ENCODE assay signal across 30 cellular contexts in genomic region chr2:3159801-3160545, GRCh38.
"Had no signal": no experiment of that assay in that cellular context is flagged by ENCODE, and none has a peak within 500 bp of the region (broad histone marks: within the 10 kb centered on the region; RNA-seq: fewer than 3 reads in every experiment).

No MANE protein-coding gene starts in this region.

- H3K4me1 ChIP-seq: adrenal gland, Peyer's patch, SJCRH30 had no signal

- H3K4me3 Mint-ChIP-seq: activated B cell treated with CpG ODN at 0.5 μM for 24 hours; activated CD4-positive, alpha-beta T cell treated with anti-CD3 and anti-CD28 coated beads, Interleukin-2, amount 10 ng/mL, durations not matched to agents 24 days and 14 days; activated naive CD4-positive, alpha-beta T cell treated with anti-CD3 and anti-CD28 coated beads, Interleukin-2, amount 10 ng/mL, durations not matched to agents 7 days and 5 days; activated naive CD8-positive, alpha-beta T cell treated with anti-CD3 and anti-CD28 coated beads, Interleukin-2, amount 10 ng/mL, durations not matched to agents 7 days and 5 days; activated T-helper 17 cell treated with anti-CD3 and anti-CD28 coated beads, Interleukin-2, amount 50 U/mL, for 72 hours; T-helper 17 cell had no signal

- H3K27me3 Mint-ChIP-seq: activated B cell treated with CpG ODN at 0.5 μM for 24 hours; activated CD4-positive, alpha-beta T cell treated with anti-CD3 and anti-CD28 coated beads, Interleukin-2, amount 10 ng/mL, durations not matched to agents 24 days and 14 days; activated naive CD4-positive, alpha-beta T cell treated with anti-CD3 and anti-CD28 coated beads, Interleukin-2, amount 10 ng/mL, durations not matched to agents 7 days and 5 days; activated naive CD8-positive, alpha-beta T cell treated with anti-CD3 and anti-CD28 coated beads, Interleukin-2, amount 10 ng/mL, durations not matched to agents 7 days and 5 days; activated T-helper 17 cell treated with anti-CD3 and anti-CD28 coated beads, Interleukin-2, amount 50 U/mL, for 72 hours; T-helper 17 cell had no signal

- H3K27ac ChIP-seq: adrenal gland, Peyer's patch, RWPE1, SJCRH30 had no signal

- H3K36me3 ChIP-seq: adrenal gland, Peyer's patch, SJCRH30 had no signal

- DNase-seq: activated B cell treated with CpG ODN at 0.5 μM for 24 hours; activated CD4-positive, alpha-beta T cell treated with anti-CD3 and anti-CD28 coated beads for 1 hour; activated CD4-positive, alpha-beta T cell treated with anti-CD3 and anti-CD28 coated beads, Interleukin-2, amount 10 ng/mL, durations not matched to agents 24 days and 14 days; activated CD4-positive, alpha-beta T cell treated with anti-CD3 and anti-CD28 coated beads, Interleukin-2, amount 50 U/mL, for 48 hours; activated CD8-positive, alpha-beta memory T cell treated with anti-CD3 and anti-CD28 coated beads for 24 hours; activated gamma-delta T cell; activated naive CD4-positive, alpha-beta T cell treated with anti-CD3 and anti-CD28 coated beads, Interleukin-2, amount 10 ng/mL, durations not matched to agents 7 days and 5 days; activated naive CD8-positive, alpha-beta T cell treated with anti-CD3 and anti-CD28 coated beads, Interleukin-2, amount 10 ng/mL, durations not matched to agents 7 days and 5 days; activated T-cell treated with anti-CD3 and anti-CD28 coated beads for 4 hours; activated T-cell treated with anti-CD3 and anti-CD28 coated beads, Interleukin-2, amount 50 U/mL, for 48 hours; adrenal gland; anterior cingulate cortex; Kasumi-1; KBM-7; NCI-H1105 treated with DMSO at 0.1 percent for 48 hours; NCI-H146; NCI-H2081 treated with DMSO at 0.1 percent for 48 hours; NCI-H345; NCI-H510A; NCI-H69; NK-92 treated with Interleukin-12 subunit alpha and Interleukin-12 subunit beta, amount 100 ng/mL, for 24 hours; OCI-M1; Peyer's patch; Right ventricle myocardium superior; SJCRH30; T-helper 17 cell; T-helper 9 cell had no signal

- H3K9me3 ChIP-seq: adrenal gland, Peyer's patch had no signal

- H3K27me3 ChIP-seq: adrenal gland, Peyer's patch, SJCRH30 had no signal

- H3K4me3 ChIP-seq: adrenal gland, Peyer's patch, SJCRH30 had no signal

- H3K4me1 Mint-ChIP-seq: activated CD4-positive, alpha-beta T cell treated with anti-CD3 and anti-CD28 coated beads, Interleukin-2, amount 10 ng/mL, durations not matched to agents 24 days and 14 days; activated naive CD4-positive, alpha-beta T cell treated with anti-CD3 and anti-CD28 coated beads, Interleukin-2, amount 10 ng/mL, durations not matched to agents 7 days and 5 days; activated T-helper 17 cell treated with anti-CD3 and anti-CD28 coated beads, Interleukin-2, amount 50 U/mL, for 72 hours had no signal

- ATAC-seq: activated T-helper 17 cell treated with anti-CD3 and anti-CD28 coated beads, Interleukin-2, amount 50 U/mL, for 72 hours; T-helper 17 cell had no signal

- FAIRE-seq: TTC549 had no signal

- H3K27ac Mint-ChIP-seq: activated B cell treated with CpG ODN at 0.5 μM for 24 hours; activated CD4-positive, alpha-beta T cell treated with anti-CD3 and anti-CD28 coated beads, Interleukin-2, amount 10 ng/mL, durations not matched to agents 24 days and 14 days; activated naive CD4-positive, alpha-beta T cell treated with anti-CD3 and anti-CD28 coated beads, Interleukin-2, amount 10 ng/mL, durations not matched to agents 7 days and 5 days; activated naive CD8-positive, alpha-beta T cell treated with anti-CD3 and anti-CD28 coated beads, Interleukin-2, amount 10 ng/mL, durations not matched to agents 7 days and 5 days; activated T-helper 17 cell treated with anti-CD3 and anti-CD28 coated beads, Interleukin-2, amount 50 U/mL, for 72 hours; T-helper 17 cell had no signal
